In genomic region chr2:106105151-106105922, GRCh38 we compare ENCODE assay signal across 24 cellular contexts.
DNase-seq lines count a peak whose midpoint lies in the region; ATAC-seq, FAIRE-seq and TF ChIP-seq lines count a peak whose summit lies in the region.
"Had no signal": no experiment of that assay in that cellular context is flagged by ENCODE, and none has a peak within 500 bp of the region (broad histone marks: within the 10 kb centered on the region; RNA-seq: fewer than 3 reads in every experiment).

No MANE protein-coding gene starts in this region.

- no peak for TF ChIP-seq EP300 in gastroesophageal sphincter (IDR thresholded peaks at IDR 0.05)

- H3K36me3 ChIP-seq in gastroesophageal sphincter = peaks cover 0 to 53% of the 10 kb centered on the region in 2 donors
- H3K36me3 ChIP-seq: breast epithelium, neural progenitor cell, thoracic aorta had no signal

- H3K36me3 Mint-ChIP-seq in naive thymus-derived CD8-positive, alpha-beta T cell = peaks cover 0 to 62% (median 7%) of the 10 kb centered on the region in 3 donors

- no peak overlapping the region for H3K4me3 Mint-ChIP-seq in naive thymus-derived CD8-positive, alpha-beta T cell
- H3K4me3 Mint-ChIP-seq: activated B cell treated with CpG ODN at 0.5 μM for 24 hours; activated naive CD8-positive, alpha-beta T cell treated with anti-CD3 and anti-CD28 coated beads for 36 hours; CD14-positive monocyte; neural progenitor cell had no signal

- no peaks in the 10 kb centered on the region for H3K9me3 ChIP-seq in gastroesophageal sphincter
- H3K9me3 ChIP-seq: breast epithelium, HAP-1, right atrium auricular region, thoracic aorta had no signal

- H3K27ac Mint-ChIP-seq in naive thymus-derived CD8-positive, alpha-beta T cell = peak overlapping the region in 7 of 10 donors; percentile 20 to 77 (median 59)
- H3K27ac Mint-ChIP-seq: activated B cell treated with CpG ODN at 0.5 μM for 24 hours, neural progenitor cell had no signal

- no peak for TF ChIP-seq POLR2A in gastroesophageal sphincter (IDR thresholded peaks at IDR 0.05)

- no peaks in the 10 kb centered on the region for H3K27me3 Mint-ChIP-seq in naive thymus-derived CD8-positive, alpha-beta T cell
- H3K27me3 Mint-ChIP-seq: activated B cell treated with CpG ODN at 0.5 μM for 24 hours; activated naive CD8-positive, alpha-beta T cell treated with anti-CD3 and anti-CD28 coated beads for 36 hours had no signal

- H3K27ac ChIP-seq in gastroesophageal sphincter = no peak overlapping the region
- H3K27ac ChIP-seq: breast epithelium, neural progenitor cell, right atrium auricular region, thoracic aorta had no signal

- H3K4me1 ChIP-seq in gastroesophageal sphincter = peaks cover 0 to 23% (median 0%) of the 10 kb centered on the region in 3 donors
- H3K4me1 ChIP-seq: breast epithelium, HAP-1, right atrium auricular region had no signal

- peaks cover 12 to 22% (median 18%) of the 10 kb centered on the region in 4 donors for H3K4me1 Mint-ChIP-seq in naive thymus-derived CD8-positive, alpha-beta T cell
- H3K4me1 Mint-ChIP-seq: CD14-positive monocyte had no signal

- no peak for FAIRE-seq in D721Med (lab: Jason Lieb, UNC)

- 0% methylated on average over 1 of the region's 16 CpGs; no CpG with 5 or more reads in 1 of the 2 donors for WGBS in gastroesophageal sphincter (ENCODE audit: low coverage in 1 of 2), 2 donors

- TF ChIP-seq CTCF in D721Med (IDR thresholded peaks at IDR 0.05; ENCODE audit: insufficient read depth, missing control alignments) = no peak
- no peak for TF ChIP-seq CTCF in gastroesophageal sphincter (IDR thresholded peaks at IDR 0.05)

- H3K9me3 Mint-ChIP-seq in naive thymus-derived CD8-positive, alpha-beta T cell = no peaks in the 10 kb centered on the region
- H3K9me3 Mint-ChIP-seq: activated B cell treated with CpG ODN at 0.5 μM for 24 hours; activated naive CD8-positive, alpha-beta T cell treated with anti-CD3 and anti-CD28 coated beads for 36 hours; CD14-positive monocyte; neural progenitor cell had no signal

- DNase-seq in NCI-H2171 treated with DMSO at 0.1 percent for 48 hours (lab: John Stamatoyannopoulos, UW) (peak; percentile 4), NCI-H2171 (lab: John Stamatoyannopoulos, UW) (no peak), DMS79 treated with DMSO at 0.1 percent for 48 hours (lab: John Stamatoyannopoulos, UW) (peak; percentile 66), NCI-H69 (lab: John Stamatoyannopoulos, UW) (peak; percentile 72), D721Med (ENCODE audit: insufficient read length, low spot score) (no peak)
- no peak for DNase-seq in naive thymus-derived CD8-positive, alpha-beta T cell
- DNase-seq: activated B cell treated with CpG ODN at 0.5 μM for 24 hours; activated CD4-positive, alpha-beta T cell treated with anti-CD3 and anti-CD28 coated beads, Interleukin-2, amount 50 U/mL, for 4 hours; activated effector memory CD4-positive, alpha-beta T cell treated with anti-CD3 and anti-CD28 coated beads, Interleukin-2, amount 50 U/mL, for 16 hours; activated naive CD8-positive, alpha-beta T cell treated with anti-CD3 and anti-CD28 coated beads for 36 hours; Kasumi-1; NCI-H146; NCI-H2107; NK-92 treated with Interleukin-12 subunit alpha and Interleukin-12 subunit beta, amount 100 ng/mL, for 24 hours; stimulated activated naive CD8-positive, alpha-beta T cell treated with anti-CD3 and anti-CD28 coated beads, Interleukin-15, Interleukin-2, amounts not matched to agents 100 U/mL and 50 U/mL, for 24 hours had no signal

- no peak for ATAC-seq in naive thymus-derived CD8-positive, alpha-beta T cell
- ATAC-seq in HG03521 (IDR thresholded peaks at IDR 0.05; ENCODE audit: unreplicated experiment) = no peak
- ATAC-seq in gastroesophageal sphincter = no peak

- POLR2A ChIA-PET in naive thymus-derived CD8-positive, alpha-beta T cell (lab: Charles Lee) = interaction anchor here (0.8 to 1.1 kb wide), 3 partner anchors 53 to 55 kb away, joined by 3 to 4 read pairs (median 3); no protein-coding TSS in a partner anchor

- H3K4me3 ChIP-seq in gastroesophageal sphincter = no peak overlapping the region
- H3K4me3 ChIP-seq: breast epithelium, HAP-1, neural progenitor cell, right atrium auricular region, smooth muscle cell, thoracic aorta had no signal

- no peaks in the 10 kb centered on the region for H3K27me3 ChIP-seq in gastroesophageal sphincter
- H3K27me3 ChIP-seq: breast epithelium, neural progenitor cell, right atrium auricular region had no signal

Comparison
In these comparisons a context has a peak if more than half of its experiments do, and no peak if none do; other contexts are left out.
1. DNase-seq: peak in NCI-H2171 treated with DMSO at 0.1 percent for 48 hours (single experiment), DMS79 treated with DMSO at 0.1 percent for 48 hours (single experiment) and NCI-H69 (single experiment); none in NCI-H2171 (single experiment), naive thymus-derived CD8-positive, alpha-beta T cell (0 of 10) and D721Med (single experiment).